In the genomic region with DNA sequence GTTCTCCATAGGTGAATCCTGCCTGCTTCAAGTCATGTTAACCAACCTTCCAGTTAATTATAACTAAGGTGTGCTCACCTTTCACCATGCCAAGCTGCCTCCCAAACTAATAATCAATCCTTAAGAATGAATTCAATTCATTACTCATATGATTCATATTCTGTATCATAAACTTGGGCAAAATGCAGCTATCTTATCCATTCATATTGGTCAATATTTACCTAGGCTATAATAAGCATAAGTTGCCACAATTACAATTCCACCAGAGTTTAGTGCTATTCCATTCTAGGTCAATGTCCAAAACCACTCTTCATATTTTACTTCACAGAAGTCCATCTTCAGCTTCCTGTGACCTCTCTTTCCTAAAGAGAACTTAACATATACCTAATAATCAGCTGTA, we compare ENCODE assay signal across 12 cellular contexts. TPM values are rescaled to one million over a fixed set of nuclear protein-coding genes. Genes with fewer than 3 reads are reported as not detected.
DNase-seq lines count a peak whose midpoint lies in the region; ATAC-seq and TF ChIP-seq lines count a peak whose summit lies in the region.
"Had no signal": no experiment of that assay in that cellular context is flagged by ENCODE, and none has a peak within 500 bp of the region (broad histone marks: within the 10 kb centered on the region; RNA-seq: fewer than 3 reads in every experiment).

No MANE protein-coding gene starts in this region.

- H3K36me3 Mint-ChIP-seq in CD14-positive monocyte (peaks cover 11 to 20% of the 10 kb centered on the region in 2 donors), IgD-negative memory B cell (no peaks in the 10 kb centered on the region)
- H3K36me3 Mint-ChIP-seq in activated naive CD4-positive, alpha-beta T cell treated with anti-CD3 and anti-CD28 coated beads, Interleukin-2, amount 50 U/mL, for 72 hours: peaks cover 0 to 11% of the 10 kb centered on the region in 2 donors

- H3K27ac ChIP-seq in muscle layer of duodenum (ENCODE audit: low read length): peak overlapping the region; percentile 7
- no peak overlapping the region for H3K27ac ChIP-seq in adrenal gland

- H3K27me3 ChIP-seq in muscle layer of duodenum (ENCODE audit: low read depth, low read length) (no peaks in the 10 kb centered on the region), adrenal gland (no peaks in the 10 kb centered on the region)

- H3K4me1 ChIP-seq in muscle layer of duodenum (ENCODE audit: control insufficient read depth in 1 of 2, insufficient read depth in 2 of 2, low read length in 2 of 2) (peaks cover 9 to 22% of the 10 kb centered on the region in 2 donors), adrenal gland (replicated peaks in 1 of 2) (peaks cover 0 to 39% of the 10 kb centered on the region in 2 donors)

- no peak for ATAC-seq in activated naive CD4-positive, alpha-beta T cell treated with anti-CD3 and anti-CD28 coated beads, Interleukin-2, amount 50 U/mL, for 72 hours
- no peak for ATAC-seq in GM18858 (IDR thresholded peaks at IDR 0.05; ENCODE audit: unreplicated experiment)

- H3K4me3 ChIP-seq in muscle layer of duodenum (ENCODE audit: low read depth in 1 of 2, low read length in 2 of 2) (no peak overlapping the region), adrenal gland (no peak overlapping the region)

- H3K9me3 ChIP-seq in muscle layer of duodenum (ENCODE audit: control insufficient read depth in 1 of 2, low read length in 2 of 2): no peaks in the 10 kb centered on the region
- no peaks in the 10 kb centered on the region for H3K9me3 ChIP-seq in adrenal gland (replicated peaks in 1 of 3)

- TF ChIP-seq POLR2A in adrenal gland (IDR thresholded peaks at IDR 0.05): no peak

- H3K9me3 Mint-ChIP-seq in CD14-positive monocyte (no peaks in the 10 kb centered on the region), IgD-negative memory B cell (no peaks in the 10 kb centered on the region)
- H3K9me3 Mint-ChIP-seq in activated naive CD4-positive, alpha-beta T cell treated with anti-CD3 and anti-CD28 coated beads, Interleukin-2, amount 50 U/mL, for 72 hours: no peaks in the 10 kb centered on the region

- no peaks in the 10 kb centered on the region for H3K27me3 Mint-ChIP-seq in CD14-positive monocyte (ENCODE audit: low read depth in 3 of 3)
- no peaks in the 10 kb centered on the region for H3K27me3 Mint-ChIP-seq in IgD-negative memory B cell

- peak overlapping the region; percentile 86 to 93 (median 92) for H3K27ac Mint-ChIP-seq in CD14-positive monocyte
- peak overlapping the region; percentile 54 to 84 (median 70) for H3K27ac Mint-ChIP-seq in IgD-negative memory B cell
- peak overlapping the region; percentile 85 to 89 for H3K27ac Mint-ChIP-seq in activated naive CD4-positive, alpha-beta T cell treated with anti-CD3 and anti-CD28 coated beads, Interleukin-2, amount 50 U/mL, for 72 hours

- H3K4me3 Mint-ChIP-seq in CD14-positive monocyte (peak overlapping the region in 1 of 2 donors; percentile 69), IgD-negative memory B cell (peak overlapping the region; percentile 50 to 83 (median 66))

- intact Hi-C loops in CD14-positive monocyte (cut with micrococcal nuclease): loop anchor here in 1 of 2 donors (5.0 to 10.0 kb wide), 2 partner anchors 38 to 49 kb away; no protein-coding TSS in a partner anchor
- intact Hi-C loops in adrenal gland (cut with DNase I): no loop called here

- TF ChIP-seq CTCF in CD14-positive monocyte (IDR thresholded peaks at IDR 0.05) (no peak), adrenal gland (IDR thresholded peaks at IDR 0.05) (no peak)

- H3K4me1 Mint-ChIP-seq in CD14-positive monocyte: peaks cover 66% of the 10 kb centered on the region
- peaks cover 52 to 62% (median 53%) of the 10 kb centered on the region in 3 donors for H3K4me1 Mint-ChIP-seq in IgD-negative memory B cell

- DNase-seq in CD14-positive monocyte (ENCODE audit: low spot score): no peak
- no peak for DNase-seq in activated naive CD4-positive, alpha-beta T cell treated with anti-CD3 and anti-CD28 coated beads, Interleukin-2, amount 50 U/mL, for 72 hours (ENCODE audit: low spot score in 2 of 2)
- DNase-seq in adrenal gland: no peak
- no peak for DNase-seq in 8988T
- DNase-seq in COLO829 (ENCODE audit: low spot score): no peak
- DNase-seq: activated CD4-positive, alpha-beta T cell treated with anti-CD3 and anti-CD28 coated beads for 4 hours; NCI-H446; Right ventricle myocardium superior; trophoblast cell had no signal

- H3K36me3 ChIP-seq in muscle layer of duodenum (ENCODE audit: control insufficient read depth in 1 of 2, insufficient read depth in 2 of 2, low read length in 2 of 2): no peaks in the 10 kb centered on the region
- no peaks in the 10 kb centered on the region for H3K36me3 ChIP-seq in adrenal gland (replicated peaks in 1 of 2)

RNA-seq across cellular contexts. Expression of a gene that starts 13.4 kb away (rescaled TPM):
- polyA plus RNA-seq in CD14-positive monocyte: 10 to 100 TPM; 83.3 TPM
- polyA plus RNA-seq in IgD-negative memory B cell: 148 TPM
- total RNA-seq in activated naive CD4-positive, alpha-beta T cell treated with anti-CD3 and anti-CD28 coated beads, Interleukin-2, amount 50 U/mL, for 72 hours: 10 to 100 TPM; 62.0 to 86.2 TPM
- 10 to 100 TPM; 27.6 to 64.3 (median 54.1) TPM for total RNA-seq in adrenal gland
- polyA plus RNA-seq in adrenal gland: 10 to 100 TPM in 2 of 3 donors, 1 to 10 TPM in 1; 6.3 to 36.1 (median 10.4) TPM

RNA-seq across cellular contexts. Expression of a gene that starts 55.6 kb away (rescaled TPM):
- polyA plus RNA-seq in CD14-positive monocyte: 1 to 10 TPM; 2.8 to 3.8 TPM
- polyA plus RNA-seq in IgD-negative memory B cell: 3.7 TPM
- 10 to 100 TPM in 1 of 2 donors, 1 to 10 TPM in 1; 5.5 to 11.4 TPM for total RNA-seq in activated naive CD4-positive, alpha-beta T cell treated with anti-CD3 and anti-CD28 coated beads, Interleukin-2, amount 50 U/mL, for 72 hours
- 10 to 100 TPM in 5 of 8 donors, 1 to 10 TPM in 3; 8.1 to 19.1 (median 11.5) TPM for total RNA-seq in adrenal gland
- polyA plus RNA-seq in adrenal gland: 10 to 100 TPM; 21.2 to 28.5 (median 28.0) TPM
